7 cellular contexts compared by ENCODE assay signal in the genomic region with DNA sequence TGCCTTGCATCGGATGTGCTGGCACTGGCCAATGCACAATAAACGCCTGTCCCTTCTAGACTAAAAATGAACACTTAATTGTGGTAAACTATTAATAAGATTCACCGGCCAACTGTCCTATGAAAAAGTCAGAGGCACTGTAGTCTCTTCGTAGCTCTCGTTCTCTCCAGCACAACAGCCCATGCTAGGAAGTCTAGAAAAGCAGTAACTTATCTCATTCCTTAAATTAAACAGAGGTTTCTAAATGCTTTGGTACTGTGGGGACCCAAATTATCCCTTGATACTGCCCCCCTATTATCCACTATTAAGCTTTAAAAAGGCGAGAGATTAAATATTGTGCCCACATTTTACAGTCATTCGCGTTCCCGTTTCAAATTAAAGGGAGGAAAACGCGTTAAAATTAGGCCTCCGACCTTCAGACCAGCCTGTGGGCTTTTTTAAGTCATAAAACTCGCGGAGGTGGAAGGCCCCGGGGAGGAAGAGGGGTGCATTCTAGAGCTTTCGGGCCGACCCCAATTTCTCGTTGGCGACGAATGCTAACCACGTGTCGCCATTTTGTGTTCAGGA. TPM values are rescaled to one million over a fixed set of nuclear protein-coding genes. Genes with fewer than 3 reads are reported as not detected.
DNase-seq lines count a peak whose midpoint lies in the region; ATAC-seq, FAIRE-seq and TF ChIP-seq lines count a peak whose summit lies in the region.

No MANE protein-coding gene starts in this region.

- no peaks in the 10 kb centered on the region for H4K20me1 ChIP-seq in GM23248 (ENCODE audit: insufficient read depth)

- peak overlapping the region; percentile 89 for H3K4me3 Mint-ChIP-seq in endothelial cell (ENCODE audit: unreplicated experiment)

- H3K36me3 Mint-ChIP-seq in endothelial cell (ENCODE audit: low read depth, unreplicated experiment): peaks cover 15% of the 10 kb centered on the region

- peaks cover 39% of the 10 kb centered on the region for H3F3A ChIP-seq in GM23248 (ENCODE audit: insufficient read depth)

- H3K4me2 ChIP-seq in GM23248 (ENCODE audit: unreplicated experiment): peak overlapping the region; percentile 96

- H3K27ac Mint-ChIP-seq in endothelial cell (ENCODE audit: unreplicated experiment): peak overlapping the region; percentile 98

- 12 to 14% methylated on average over 22 of the region's 22 CpGs for WGBS in GM23248 (ENCODE audit: low coverage in 1 of 2, low lambda C conversion rate in 2 of 2, missing lambda C conversion rate in 2 of 2), 2 experiments
- 18 to 25% methylated on average over 22 of the region's 22 CpGs for WGBS in pancreas, 2 donors

- peaks cover 49% of the 10 kb centered on the region for H3K79me2 ChIP-seq in GM23248 (ENCODE audit: insufficient read depth)

- H3K27me3 ChIP-seq in GM23248 (replicated peaks; ENCODE audit: insufficient read depth): no peaks in the 10 kb centered on the region
- no peaks in the 10 kb centered on the region for H3K27me3 ChIP-seq in pancreas

- H3K4me1 ChIP-seq in GM23248 (ENCODE audit: insufficient read depth) (peaks cover 25% of the 10 kb centered on the region), pancreas (peaks cover 20 to 29% (median 28%) of the 10 kb centered on the region in 3 donors)

- H3K9me2 ChIP-seq in GM23248 (ENCODE audit: insufficient read depth): no peaks in the 10 kb centered on the region

- no peak for FAIRE-seq in pancreas (lab: Jason Lieb, UNC)

- ATAC-seq in pancreas (no peak), HG02759 (IDR thresholded peaks at IDR 0.05; ENCODE audit: unreplicated experiment) (no peak), GM21360 (IDR thresholded peaks at IDR 0.05; ENCODE audit: unreplicated experiment) (no peak)

- peak overlapping the region; percentile 96 for H2AFZ ChIP-seq in GM23248

- peaks cover 45% of the 10 kb centered on the region for H3K4me1 Mint-ChIP-seq in endothelial cell (ENCODE audit: unreplicated experiment)

- peak overlapping the region; percentile 100 for H3K27ac ChIP-seq in GM23248
- H3K27ac ChIP-seq in pancreas: peak overlapping the region; percentile 100

- peak overlapping the region; percentile 88 for H3K4me3 ChIP-seq in GM23248
- peak overlapping the region; percentile 21 to 91 (median 82) for H3K4me3 ChIP-seq in pancreas

- in situ Hi-C loops in GM23248 (cut with MboI): no loop called here

- intact Hi-C loops in pancreas (cut with DNase I): loop anchor here in 1 of 3 donors (5.0 kb wide), 1 partner anchor 37 kb away; no protein-coding TSS in a partner anchor

- TF ChIP-seq CTCF in endothelial cell (IDR thresholded peaks at IDR 0.05; ENCODE audit: unreplicated experiment) (no peak), pancreas (IDR thresholded peaks at IDR 0.05) (no peak)

- peaks cover 10% of the 10 kb centered on the region for H3K36me3 ChIP-seq in GM23248 (ENCODE audit: low read depth)
- H3K36me3 ChIP-seq in pancreas: peaks cover 0 to 16% (median 0%) of the 10 kb centered on the region in 3 donors

- peaks cover 22% of the 10 kb centered on the region for H3K27me3 Mint-ChIP-seq in endothelial cell (ENCODE audit: unreplicated experiment)

- H3K9me3 ChIP-seq in GM23248 (ENCODE audit: low read depth) (no peaks in the 10 kb centered on the region), pancreas (no peaks in the 10 kb centered on the region)

- peak overlapping the region; percentile 98 for H3K9ac ChIP-seq in GM23248

- DNase-seq in GM23248 (peak; percentile 28), RKO (ENCODE audit: low spot score) (peak; percentile 36), endothelial cell (ENCODE audit: low spot score) (no peak), pancreas (no peak), GOT3 (lab: John Stamatoyannopoulos, UW) (no peak)

- H3K9me3 Mint-ChIP-seq in endothelial cell (ENCODE audit: unreplicated experiment): no peaks in the 10 kb centered on the region

RNA-seq across cellular contexts. Expression of gene PCBP1, which starts 1.5 kb away (rescaled TPM):
- total RNA-seq in GM23248 (2014; rRNA removed; shearing (Covaris generic)): 23.8 and 29.8 TPM in 2 replicates
- polyA plus RNA-seq in GM23248 (2016; fragmentation: Nextera tagmentation; extraction: Ambion mirVana) (163 and 167 TPM in 2 replicates), pancreas (100 to 1,000 TPM; 132 to 179 TPM)
- total RNA-seq in endothelial cell (ENCODE audit: unreplicated experiment) (302 TPM), pancreas (100 to 1,000 TPM; 121 to 232 (median 177) TPM)

Comparison
In these comparisons a context has a peak if more than half of its experiments do, and no peak if none do; other contexts are left out.
1. DNase-seq: peak in GM23248 (single experiment) and RKO (single experiment); none in endothelial cell (single experiment), pancreas (0 of 6) and GOT3 (single experiment).